1 cellular context compared by ENCODE assay signal in the genomic region with DNA sequence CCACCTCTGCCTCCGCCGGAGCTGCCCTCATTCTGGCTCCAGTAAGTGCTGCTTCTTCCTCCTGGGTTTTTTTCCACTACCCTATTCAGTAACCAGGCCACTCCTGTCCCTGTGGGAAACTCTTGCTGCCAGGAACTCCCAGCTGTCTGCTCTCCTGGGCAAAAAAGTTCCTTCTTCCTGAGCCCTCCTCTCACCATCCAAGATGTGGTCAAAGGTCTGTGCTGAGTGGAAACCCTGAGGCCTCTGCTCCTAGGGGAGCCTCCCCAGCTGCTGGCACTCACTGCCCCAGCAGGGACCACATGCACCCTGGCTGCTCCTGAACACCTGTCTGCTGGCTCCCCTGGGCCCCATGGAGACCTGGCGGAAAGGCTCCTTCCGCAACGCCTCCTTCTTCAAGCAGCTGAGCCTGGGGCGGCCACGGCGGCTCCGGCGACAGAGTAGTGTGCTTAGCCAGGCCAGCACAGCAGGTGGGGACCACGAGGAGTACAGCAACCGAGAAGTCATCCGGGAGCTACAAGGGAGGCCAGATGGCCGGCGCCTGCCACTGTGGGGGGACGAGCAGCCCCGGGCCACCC.
TF ChIP-seq lines count a peak whose summit lies in the region.

No MANE protein-coding gene starts in this region.

TF ChIP-seq in Ishikawa, 13 proteins besides CTCF, POLR2A, EP300 and RAD21:
- TF ChIP-seq, protein P1, sequence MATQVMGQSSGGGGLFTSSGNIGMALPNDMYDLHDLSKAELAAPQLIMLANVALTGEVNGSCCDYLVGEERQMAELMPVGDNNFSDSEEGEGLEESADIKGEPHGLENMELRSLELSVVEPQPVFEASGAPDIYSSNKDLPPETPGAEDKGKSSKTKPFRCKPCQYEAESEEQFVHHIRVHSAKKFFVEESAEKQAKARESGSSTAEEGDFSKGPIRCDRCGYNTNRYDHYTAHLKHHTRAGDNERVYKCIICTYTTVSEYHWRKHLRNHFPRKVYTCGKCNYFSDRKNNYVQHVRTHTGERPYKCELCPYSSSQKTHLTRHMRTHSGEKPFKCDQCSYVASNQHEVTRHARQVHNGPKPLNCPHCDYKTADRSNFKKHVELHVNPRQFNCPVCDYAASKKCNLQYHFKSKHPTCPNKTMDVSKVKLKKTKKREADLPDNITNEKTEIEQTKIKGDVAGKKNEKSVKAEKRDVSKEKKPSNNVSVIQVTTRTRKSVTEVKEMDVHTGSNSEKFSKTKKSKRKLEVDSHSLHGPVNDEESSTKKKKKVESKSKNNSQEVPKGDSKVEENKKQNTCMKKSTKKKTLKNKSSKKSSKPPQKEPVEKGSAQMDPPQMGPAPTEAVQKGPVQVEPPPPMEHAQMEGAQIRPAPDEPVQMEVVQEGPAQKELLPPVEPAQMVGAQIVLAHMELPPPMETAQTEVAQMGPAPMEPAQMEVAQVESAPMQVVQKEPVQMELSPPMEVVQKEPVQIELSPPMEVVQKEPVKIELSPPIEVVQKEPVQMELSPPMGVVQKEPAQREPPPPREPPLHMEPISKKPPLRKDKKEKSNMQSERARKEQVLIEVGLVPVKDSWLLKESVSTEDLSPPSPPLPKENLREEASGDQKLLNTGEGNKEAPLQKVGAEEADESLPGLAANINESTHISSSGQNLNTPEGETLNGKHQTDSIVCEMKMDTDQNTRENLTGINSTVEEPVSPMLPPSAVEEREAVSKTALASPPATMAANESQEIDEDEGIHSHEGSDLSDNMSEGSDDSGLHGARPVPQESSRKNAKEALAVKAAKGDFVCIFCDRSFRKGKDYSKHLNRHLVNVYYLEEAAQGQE (IDR thresholded peaks at IDR 0.05; ENCODE audit: low read depth), result no peak
- no peak for TF ChIP-seq FOXM1 (IDR thresholded peaks at IDR 0.05; ENCODE audit: borderline replicate concordance, low read depth)
- no peak for TF ChIP-seq YY1 (IDR thresholded peaks at IDR 0.05; ENCODE audit: low read depth)
- peak; percentile 82; the same call in 1 of the 2 replicates for TF ChIP-seq TCF12 (IDR thresholded peaks at IDR 0.05; ENCODE audit: low read depth)
- no peak for TF ChIP-seq TAF1 (IDR thresholded peaks at IDR 0.05; ENCODE audit: low read depth)
- peak; percentile 37; the same call in 1 of the 2 replicates for TF ChIP-seq NFIC (IDR thresholded peaks at IDR 0.05)
- peak; percentile 66; the same call in 1 of the 2 replicates for TF ChIP-seq MAX (IDR thresholded peaks at IDR 0.05)
- TF ChIP-seq, protein P2, sequence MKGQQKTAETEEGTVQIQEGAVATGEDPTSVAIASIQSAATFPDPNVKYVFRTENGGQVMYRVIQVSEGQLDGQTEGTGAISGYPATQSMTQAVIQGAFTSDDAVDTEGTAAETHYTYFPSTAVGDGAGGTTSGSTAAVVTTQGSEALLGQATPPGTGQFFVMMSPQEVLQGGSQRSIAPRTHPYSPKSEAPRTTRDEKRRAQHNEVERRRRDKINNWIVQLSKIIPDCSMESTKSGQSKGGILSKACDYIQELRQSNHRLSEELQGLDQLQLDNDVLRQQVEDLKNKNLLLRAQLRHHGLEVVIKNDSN (IDR thresholded peaks at IDR 0.05), result 0 out of 2 replicates have a peak, but pooled peaks have one; percentile 10
- 0 out of 2 replicates have a peak, but pooled peaks have one; percentile 26 for TF ChIP-seq EGR1 (IDR thresholded peaks at IDR 0.05)
